12 cellular contexts compared by ENCODE assay signal in genomic region chr22:39291501-39291900, GRCh38. TPM values are rescaled to one million over a fixed set of nuclear protein-coding genes. Genes with fewer than 3 reads are reported as not detected.
DNase-seq lines count a peak whose midpoint lies in the region; ATAC-seq and TF ChIP-seq lines count a peak whose summit lies in the region.
"Had no signal": no experiment of that assay in that cellular context is flagged by ENCODE, and none has a peak within 500 bp of the region (broad histone marks: within the 10 kb centered on the region; RNA-seq: fewer than 3 reads in every experiment).

No MANE protein-coding gene starts in this region.

- TF ChIP-seq CTCF in H9 (conservative IDR thresholded peaks at IDR 0.05) (peak; percentile 41; the same call in 2 of the 3 replicates), body of pancreas (IDR thresholded peaks at IDR 0.05) (no peak), thyroid gland (IDR thresholded peaks at IDR 0.05) (no peak), coronary artery (IDR thresholded peaks at IDR 0.05) (no peak)

- H3K4me1 ChIP-seq in H9 (ENCODE audit: insufficient read depth, low read length) (no peaks in the 10 kb centered on the region; the same call in 1 of the 2 replicates), body of pancreas (peaks cover 61% of the 10 kb centered on the region), mesenchymal stem cell (ENCODE audit: control insufficient read depth, insufficient read depth, low read depth, low read length) (peaks cover 60% of the 10 kb centered on the region), thyroid gland (peaks cover 5 to 29% of the 10 kb centered on the region in 2 donors)

- H3K9me3 Mint-ChIP-seq in H9 = no peaks in the 10 kb centered on the region; a peak in 1 of 5 replicates
- H3K9me3 Mint-ChIP-seq: IgD-negative memory B cell; natural killer cell treated with Interleukin-12 subunit alpha and Interleukin-12 subunit beta and Interleukin-15 and Interleukin-18, amount 100 ng/mL, for 72 hours had no signal

- no peaks in the 10 kb centered on the region for H3K79me2 ChIP-seq in H9 (ENCODE audit: insufficient read depth, low read length)

- no peaks in the 10 kb centered on the region for H4K20me1 ChIP-seq in H9 (ENCODE audit: control insufficient read depth, insufficient read depth, insufficient read length)

- peak overlapping the region in 2 of 3 experiments; percentile 61 to 87; a peak in 2 of 7 replicates for H3K27ac Mint-ChIP-seq in H9
- H3K27ac Mint-ChIP-seq: IgD-negative memory B cell; natural killer cell treated with Interleukin-12 subunit alpha and Interleukin-12 subunit beta and Interleukin-15 and Interleukin-18, amount 100 ng/mL, for 72 hours had no signal

- H3K79me1 ChIP-seq in H9 (ENCODE audit: insufficient read depth, low read depth, low read length, poor library complexity, severe bottlenecking) (no peaks in the 10 kb centered on the region), mesenchymal stem cell (replicated peaks; ENCODE audit: low read length, poor library complexity, severe bottlenecking) (no peaks in the 10 kb centered on the region)

- H3K27ac ChIP-seq in H9 (ENCODE audit: insufficient read length, low read depth, low read length) (no peak overlapping the region), body of pancreas (peak overlapping the region; percentile 95 to 99 (median 97)), mesenchymal stem cell (ENCODE audit: low read length, poor library complexity, severe bottlenecking) (peak overlapping the region; percentile 94), thyroid gland (peak overlapping the region in 2 of 3 donors; percentile 63 to 76), coronary artery (peak overlapping the region in 1 of 2 donors; percentile 85)

- no peaks in the 10 kb centered on the region for H3K36me3 ChIP-seq in body of pancreas (replicated peaks in 1 of 2; ENCODE audit: insufficient read depth in 1 of 2, low read depth in 2 of 2)
- no peaks in the 10 kb centered on the region for H3K36me3 ChIP-seq in mesenchymal stem cell (ENCODE audit: control insufficient read depth in 1 of 2, insufficient read depth in 2 of 2, low read depth in 1 of 2, low read length in 2 of 2)
- H3K36me3 ChIP-seq in thyroid gland = no peaks in the 10 kb centered on the region
- H3K36me3 ChIP-seq: Peyer's patch had no signal

- H2BK12ac ChIP-seq in H9 (ENCODE audit: insufficient read length, low read depth, low read length) (no peak overlapping the region), mesenchymal stem cell (ENCODE audit: low read length in 2 of 2) (peak overlapping the region; percentile 69 to 97)

- H2AFZ ChIP-seq in H9 (ENCODE audit: low read length) = no peak overlapping the region
- no peak overlapping the region for H2AFZ ChIP-seq in mesenchymal stem cell (ENCODE audit: low read depth, low read length)

- H3K36me3 Mint-ChIP-seq in H9 (ENCODE audit: insufficient read depth in 1 of 3, low read depth in 3 of 3) = no peaks in the 10 kb centered on the region
- H3K36me3 Mint-ChIP-seq: natural killer cell treated with Interleukin-12 subunit alpha and Interleukin-12 subunit beta and Interleukin-15 and Interleukin-18, amount 100 ng/mL, for 72 hours had no signal

- DNase-seq in H9 (peak; percentile 46), body of pancreas (no peak), mesenchymal stem cell (no peak), thyroid gland (no peak), coronary artery (ENCODE audit: low spot score) (no peak), epidermal melanocyte (ENCODE audit: insufficient read length, low spot score) (no peak)
- DNase-seq: amniotic stem cell, erythroblast had no signal

- TF ChIP-seq POLR2A in body of pancreas (IDR thresholded peaks at IDR 0.05) = no peak
- TF ChIP-seq POLR2A in thyroid gland (IDR thresholded peaks at IDR 0.05) = no peak

- H3K56ac ChIP-seq in H9 (ENCODE audit: insufficient read length, low read depth, low read length) = no peak overlapping the region

- no peak overlapping the region for H3K4me3 Mint-ChIP-seq in H9
- H3K4me3 Mint-ChIP-seq: IgD-negative memory B cell; natural killer cell treated with Interleukin-12 subunit alpha and Interleukin-12 subunit beta and Interleukin-15 and Interleukin-18, amount 100 ng/mL, for 72 hours had no signal

- no peak overlapping the region for H4K5ac ChIP-seq in H9 (ENCODE audit: insufficient read length, low read depth, low read length)

- H2BK120ac ChIP-seq in H9 (ENCODE audit: low read depth, low read length, poor library complexity, severe bottlenecking) (no peak overlapping the region), mesenchymal stem cell (ENCODE audit: low read depth, low read length) (peak overlapping the region; percentile 76)

- H4K8ac ChIP-seq in H9 (replicated peaks; ENCODE audit: insufficient read length, low read depth, low read length) (no peak overlapping the region), mesenchymal stem cell (ENCODE audit: low read length) (peak overlapping the region; percentile 12)

- no peak overlapping the region for H3K4me3 ChIP-seq in body of pancreas
- peak overlapping the region in 1 of 2 experiments; percentile 3 for H3K4me3 ChIP-seq in mesenchymal stem cell (ENCODE audit: insufficient read depth in 1 of 2, low read depth in 1 of 2, low read length in 2 of 2)
- H3K4me3 ChIP-seq in thyroid gland (replicated peaks in 1 of 3) = no peak overlapping the region
- H3K4me3 ChIP-seq in coronary artery = no peak overlapping the region
- H3K4me3 ChIP-seq: Peyer's patch had no signal

- H3K4me2 ChIP-seq in H9 (ENCODE audit: insufficient read depth, insufficient read length, low read length) = no peak overlapping the region
- H3K4me2 ChIP-seq in mesenchymal stem cell (ENCODE audit: low read length, poor library complexity, severe bottlenecking) = no peak overlapping the region

- H2BK5ac ChIP-seq in H9 (ENCODE audit: insufficient read length, low read length) (no peak overlapping the region), mesenchymal stem cell (ENCODE audit: low read depth, low read length, poor library complexity, severe bottlenecking) (peak overlapping the region; percentile 85)

- ATAC-seq in body of pancreas (no peak), GM19324 (IDR thresholded peaks at IDR 0.05; ENCODE audit: low FRiP score, unreplicated experiment) (no peak)
- ATAC-seq: natural killer cell treated with Interleukin-12 subunit alpha and Interleukin-12 subunit beta and Interleukin-15 and Interleukin-18, amount 100 ng/mL, for 72 hours had no signal

- H2BK15ac ChIP-seq in H9 (ENCODE audit: low read depth, low read length) = no peak overlapping the region
- H2BK15ac ChIP-seq in mesenchymal stem cell (ENCODE audit: low read depth, poor library complexity, severe bottlenecking) = peak overlapping the region; percentile 70

- H4K91ac ChIP-seq in H9 (ENCODE audit: insufficient read length, low read depth, low read length) (no peak overlapping the region), mesenchymal stem cell (ENCODE audit: low read length) (peak overlapping the region; percentile 90)

- H3K18ac ChIP-seq in H9 (ENCODE audit: insufficient read length, low read depth, low read length) (no peak overlapping the region), mesenchymal stem cell (ENCODE audit: low read depth in 1 of 2, low read length in 2 of 2) (peak overlapping the region; percentile 54 to 59)

- no peak overlapping the region for H3T11ph ChIP-seq in H9 (ENCODE audit: low read length)

- H3K4me1 Mint-ChIP-seq in H9 = peaks cover 15 to 30% of the 10 kb centered on the region in 2 experiments

- H2BK20ac ChIP-seq in H9 (ENCODE audit: low read depth, low read length, poor library complexity, severe bottlenecking) = no peak overlapping the region

- intact Hi-C loops in body of pancreas (cut with DNase I) (no loop called here), thyroid gland (cut with DNase I) (loop anchor here (10.0 kb wide), 1 partner anchor 47 kb away; the partner anchor contains the start of gene PDGFB)

- H3K14ac ChIP-seq in H9 (ENCODE audit: insufficient read depth, low read length) (no peak overlapping the region), mesenchymal stem cell (ENCODE audit: low read length in 2 of 2) (no peak overlapping the region)

- WGBS in H9 (ENCODE audit: extremely low coverage, insufficient read length, low lambda C conversion rate) = no CpG with 5 or more reads among the region's 10 CpGs
- 85 to 90% methylated on average over 10 of the region's 10 CpGs for WGBS in body of pancreas, 2 donors
- 93% methylated on average over 10 of the region's 10 CpGs for WGBS in mesenchymal stem cell
- WGBS in thyroid gland, 2 donors = 82 to 90% methylated on average over 8 to 10 of the region's 10 CpGs

- H3K23ac ChIP-seq in H9 (ENCODE audit: insufficient read length, low read depth, low read length) = no peak overlapping the region
- no peak overlapping the region for H3K23ac ChIP-seq in mesenchymal stem cell (ENCODE audit: low read length in 2 of 2)

- no peaks in the 10 kb centered on the region for H3K9me3 ChIP-seq in H9 (ENCODE audit: control insufficient read depth, low read depth, low read length)
- H3K9me3 ChIP-seq in body of pancreas = no peaks in the 10 kb centered on the region
- no peaks in the 10 kb centered on the region for H3K9me3 ChIP-seq in mesenchymal stem cell (ENCODE audit: control insufficient read depth, low read length)
- no peaks in the 10 kb centered on the region for H3K9me3 ChIP-seq in thyroid gland
- H3K9me3 ChIP-seq: Peyer's patch had no signal

- H3K27me3 Mint-ChIP-seq in H9 (ENCODE audit: low read depth) = peaks cover 2% of the 10 kb centered on the region; the same call in 1 of the 2 replicates
- H3K27me3 Mint-ChIP-seq: IgD-negative memory B cell; natural killer cell treated with Interleukin-12 subunit alpha and Interleukin-12 subunit beta and Interleukin-15 and Interleukin-18, amount 100 ng/mL, for 72 hours had no signal

- H3K9ac ChIP-seq in H9 (ENCODE audit: extremely low read depth, insufficient read length, low read length) (no peak overlapping the region), mesenchymal stem cell (ENCODE audit: low read length) (no peak overlapping the region)

- H2AK5ac ChIP-seq in H9 (ENCODE audit: insufficient read length, low read length) (no peak overlapping the region), mesenchymal stem cell (ENCODE audit: low read length, severe bottlenecking) (peak overlapping the region; percentile 100)

- no peaks in the 10 kb centered on the region for H3K23me2 ChIP-seq in H9 (ENCODE audit: insufficient read length, low read depth, low read length, poor library complexity, severe bottlenecking)

- H3K27me3 ChIP-seq in H9 (ENCODE audit: insufficient read depth, low read length) = no peaks in the 10 kb centered on the region
- no peaks in the 10 kb centered on the region for H3K27me3 ChIP-seq in body of pancreas
- H3K27me3 ChIP-seq in mesenchymal stem cell (ENCODE audit: control insufficient read depth in 1 of 2, insufficient read depth in 1 of 2, low read length in 2 of 2) = peaks cover 0 to 27% of the 10 kb centered on the region in 2 experiments
- H3K27me3 ChIP-seq in thyroid gland = no peaks in the 10 kb centered on the region
- H3K27me3 ChIP-seq: Peyer's patch had no signal

- H3K4ac ChIP-seq in H9 (ENCODE audit: low read depth, low read length) (no peak overlapping the region), mesenchymal stem cell (ENCODE audit: low read depth in 1 of 2, low read length in 2 of 2) (peak overlapping the region; percentile 27 to 55)

RNA-seq across cellular contexts. Expression of gene RPL3, which starts 27.9 kb away (rescaled TPM):
- total RNA-seq in H9 (2021) (2,830 and 2,855 TPM in 2 replicates), body of pancreas (1,000 to 10,000 TPM; 1,625 to 1,893 TPM), thyroid gland (1,000 to 10,000 TPM; 1,451 to 2,031 (median 1,880) TPM)
- polyA plus RNA-seq in mesenchymal stem cell (2013, experiment 1 of 2) = 1,826 TPM
- polyA plus RNA-seq in mesenchymal stem cell (2013, experiment 2 of 2) = 1,787 TPM

RNA-seq across cellular contexts. Expression of gene PDGFB, which starts 46.7 kb away (rescaled TPM):
- total RNA-seq in H9 (2021) (6.1 and 7.1 TPM in 2 replicates), body of pancreas (10 to 100 TPM in 1 of 2 donors, 1 to 10 TPM in 1; 7.0 to 15.8 TPM), thyroid gland (10 to 100 TPM in 1 of 4 donors, 1 to 10 TPM in 3; 3.6 to 10.5 (median 3.9) TPM)
- 3.4 TPM for polyA plus RNA-seq in mesenchymal stem cell (2013, experiment 1 of 2)
- polyA plus RNA-seq in mesenchymal stem cell (2013, experiment 2 of 2) = 3.6 TPM
- total RNA-seq: natural killer cell treated with Interleukin-12 subunit alpha and Interleukin-12 subunit beta and Interleukin-15 and Interleukin-18, amount 100 ng/mL, for 72 hours had no signal

RNA-seq across cellular contexts. Expression of gene SYNGR1, which starts 58.3 kb away (rescaled TPM):
- total RNA-seq in H9 (2021) (13.2 and 14.3 TPM in 2 replicates), body of pancreas (10 to 100 TPM; 15.2 to 35.0 TPM), thyroid gland (10 to 100 TPM in 1 of 4 donors, 1 to 10 TPM in 3; 3.9 to 22.0 (median 6.8) TPM)
- polyA plus RNA-seq in mesenchymal stem cell (2013, experiment 1 of 2) = 22.3 TPM
- 22.9 TPM for polyA plus RNA-seq in mesenchymal stem cell (2013, experiment 2 of 2)
